ENCODE assay signal across 1 cellular context in the genomic region with DNA sequence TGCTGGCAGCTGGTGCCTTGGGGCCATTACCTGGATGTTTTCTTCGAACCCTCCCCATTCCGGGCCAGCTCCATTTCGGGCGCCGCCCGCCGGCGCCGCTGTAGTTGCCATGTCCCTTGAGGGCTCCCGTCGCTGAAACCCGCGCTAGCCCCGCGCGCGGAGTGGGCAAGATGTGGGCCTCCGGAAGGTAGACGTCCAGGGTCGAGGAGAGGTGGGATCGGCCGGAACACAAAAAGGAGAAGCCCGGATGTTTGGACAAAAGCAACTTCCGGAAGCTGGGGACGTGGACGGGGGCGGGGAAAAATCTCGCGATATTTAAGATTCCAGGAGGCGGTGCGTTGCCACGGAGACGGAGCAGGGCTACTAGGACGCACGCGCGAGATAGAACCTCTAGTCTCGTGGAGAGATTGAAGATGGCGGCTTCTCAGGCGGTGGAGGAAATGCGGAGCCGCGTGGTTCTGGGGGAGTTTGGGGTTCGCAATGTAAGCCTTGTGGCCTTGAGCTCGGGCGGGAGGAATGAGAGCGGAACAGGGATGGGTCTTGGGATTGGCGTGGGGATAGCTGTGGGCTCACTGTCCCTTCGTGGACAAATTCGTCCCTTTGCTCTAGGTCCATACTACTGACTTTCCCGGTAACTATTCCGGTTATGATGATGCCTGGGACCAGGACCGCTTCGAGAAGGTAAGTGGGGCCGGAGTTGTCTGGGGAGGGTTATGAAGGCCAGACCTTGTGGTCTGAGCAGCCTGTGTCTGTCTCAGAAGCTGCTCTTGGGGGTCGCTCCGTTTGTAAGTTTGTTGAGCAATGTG.
A peak's percentile ranks its signal among the peaks of the same experiment; 100 is the strongest.
TF ChIP-seq lines count a peak whose summit lies in the region.

A gene with protein sequence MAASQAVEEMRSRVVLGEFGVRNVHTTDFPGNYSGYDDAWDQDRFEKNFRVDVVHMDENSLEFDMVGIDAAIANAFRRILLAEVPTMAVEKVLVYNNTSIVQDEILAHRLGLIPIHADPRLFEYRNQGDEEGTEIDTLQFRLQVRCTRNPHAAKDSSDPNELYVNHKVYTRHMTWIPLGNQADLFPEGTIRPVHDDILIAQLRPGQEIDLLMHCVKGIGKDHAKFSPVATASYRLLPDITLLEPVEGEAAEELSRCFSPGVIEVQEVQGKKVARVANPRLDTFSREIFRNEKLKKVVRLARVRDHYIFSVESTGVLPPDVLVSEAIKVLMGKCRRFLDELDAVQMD (plus strand): TSS at position 393 of the 806 bp plus-strand sequence. CDS start 21 bp downstream, at position 414.
A gene (minus strand): TSS at position 230 of the 806 bp plus-strand sequence. CDS start 119 bp downstream, at position 111.

TF ChIP-seq in HepG2, 621 proteins besides CTCF, POLR2A, EP300 and RAD21 (continued from another document and continues in another):
- TF ChIP-seq ZNF34 (CRISPR knock-in tag; IDR thresholded peaks at IDR 0.05; ENCODE audit: borderline replicate concordance) (no peak), TRIM24 (CRISPR knock-in tag; IDR thresholded peaks at IDR 0.05) (no peak), SIX4 (CRISPR knock-in tag; IDR thresholded peaks at IDR 0.05) (no peak), SMARCC2 (IDR thresholded peaks at IDR 0.05) (no peak), ZNF550 (CRISPR knock-in tag; IDR thresholded peaks at IDR 0.05; ENCODE audit: borderline replicate concordance) (no peak), ZNF737 (CRISPR knock-in tag; IDR thresholded peaks at IDR 0.05; ENCODE audit: borderline replicate concordance) (no peak), REL (CRISPR knock-in tag; conservative IDR thresholded peaks at IDR 0.05) (peak; percentile 55; the same call in 1 of the 2 replicates), PAWR (CRISPR knock-in tag; IDR thresholded peaks at IDR 0.05; ENCODE audit: borderline replicate concordance) (no peak), MAF1 (CRISPR knock-in tag; IDR thresholded peaks at IDR 0.05; ENCODE audit: borderline replicate concordance) (peak; percentile 62; the same call in 1 of the 2 replicates), NFRKB (IDR thresholded peaks at IDR 0.05) (peak; percentile 62; the same call in 1 of the 2 replicates), AGO2 (optimal IDR thresholded peaks at IDR 0.05; ENCODE audit: low read depth, low read length) (peak; percentile 52), CENPX (CRISPR knock-in tag; IDR thresholded peaks at IDR 0.05) (no peak), ZNF790 (CRISPR knock-in tag; IDR thresholded peaks at IDR 0.05; ENCODE audit: borderline replicate concordance) (peak; percentile 27; the same call in 1 of the 2 replicates), RBFOX2 (IDR thresholded peaks at IDR 0.05; ENCODE audit: low read depth, low read length) (peak; percentile 88), MTF1 (CRISPR knock-in tag; IDR thresholded peaks at IDR 0.05) (no peak), ZNF816 (CRISPR knock-in tag; IDR thresholded peaks at IDR 0.05; ENCODE audit: borderline replicate concordance) (peak; percentile 42; the same call in 1 of the 2 replicates), U2AF2 (IDR thresholded peaks at IDR 0.05; ENCODE audit: low read depth, low read length) (peak; percentile 91; the same call in 1 of the 2 replicates), JUN (CRISPR knock-in tag; IDR thresholded peaks at IDR 0.05) (no peak; the same call in 1 of the 2 replicates), CBX2 (IDR thresholded peaks at IDR 0.05; ENCODE audit: low read depth, low read length) (no peak), CBX2 (CRISPR knock-in tag; IDR thresholded peaks at IDR 0.05; ENCODE audit: low read depth) (no peak), ZNF546 (CRISPR knock-in tag; conservative IDR thresholded peaks at IDR 0.05) (no peak), TBX2 (CRISPR knock-in tag; IDR thresholded peaks at IDR 0.05; ENCODE audit: borderline replicate concordance) (peak; percentile 68; the same call in 1 of the 2 replicates), PITX1 (CRISPR knock-in tag; IDR thresholded peaks at IDR 0.05) (peak; percentile 44; the same call in 1 of the 2 replicates), ZNF446 (CRISPR knock-in tag; IDR thresholded peaks at IDR 0.05) (no peak; the same call in 1 of the 2 replicates), MATR3 (CRISPR knock-in tag; IDR thresholded peaks at IDR 0.05) (no peak), ZFYVE20 (CRISPR knock-in tag; IDR thresholded peaks at IDR 0.05; ENCODE audit: borderline replicate concordance, low read depth) (no peak), PHF20 (CRISPR knock-in tag; IDR thresholded peaks at IDR 0.05) (peak; percentile 94), RXRB (CRISPR knock-in tag; IDR thresholded peaks at IDR 0.05; ENCODE audit: borderline replicate concordance) (peak; percentile 75), ERF (CRISPR knock-in tag; IDR thresholded peaks at IDR 0.05) (peak; percentile 90)
- TF ChIP-seq, protein P1, sequence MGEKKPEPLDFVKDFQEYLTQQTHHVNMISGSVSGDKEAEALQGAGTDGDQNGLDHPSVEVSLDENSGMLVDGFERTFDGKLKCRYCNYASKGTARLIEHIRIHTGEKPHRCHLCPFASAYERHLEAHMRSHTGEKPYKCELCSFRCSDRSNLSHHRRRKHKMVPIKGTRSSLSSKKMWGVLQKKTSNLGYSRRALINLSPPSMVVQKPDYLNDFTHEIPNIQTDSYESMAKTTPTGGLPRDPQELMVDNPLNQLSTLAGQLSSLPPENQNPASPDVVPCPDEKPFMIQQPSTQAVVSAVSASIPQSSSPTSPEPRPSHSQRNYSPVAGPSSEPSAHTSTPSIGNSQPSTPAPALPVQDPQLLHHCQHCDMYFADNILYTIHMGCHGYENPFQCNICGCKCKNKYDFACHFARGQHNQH (CRISPR knock-in tag; IDR thresholded peaks at IDR 0.05) = peak; percentile 96
- TF ChIP-seq, protein P2, sequence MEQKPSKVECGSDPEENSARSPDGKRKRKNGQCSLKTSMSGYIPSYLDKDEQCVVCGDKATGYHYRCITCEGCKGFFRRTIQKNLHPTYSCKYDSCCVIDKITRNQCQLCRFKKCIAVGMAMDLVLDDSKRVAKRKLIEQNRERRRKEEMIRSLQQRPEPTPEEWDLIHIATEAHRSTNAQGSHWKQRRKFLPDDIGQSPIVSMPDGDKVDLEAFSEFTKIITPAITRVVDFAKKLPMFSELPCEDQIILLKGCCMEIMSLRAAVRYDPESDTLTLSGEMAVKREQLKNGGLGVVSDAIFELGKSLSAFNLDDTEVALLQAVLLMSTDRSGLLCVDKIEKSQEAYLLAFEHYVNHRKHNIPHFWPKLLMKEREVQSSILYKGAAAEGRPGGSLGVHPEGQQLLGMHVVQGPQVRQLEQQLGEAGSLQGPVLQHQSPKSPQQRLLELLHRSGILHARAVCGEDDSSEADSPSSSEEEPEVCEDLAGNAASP (CRISPR knock-in tag; IDR thresholded peaks at IDR 0.05; ENCODE audit: borderline replicate concordance) = peak; percentile 69; the same call in 1 of the 2 replicates
- TF ChIP-seq, protein P3, sequence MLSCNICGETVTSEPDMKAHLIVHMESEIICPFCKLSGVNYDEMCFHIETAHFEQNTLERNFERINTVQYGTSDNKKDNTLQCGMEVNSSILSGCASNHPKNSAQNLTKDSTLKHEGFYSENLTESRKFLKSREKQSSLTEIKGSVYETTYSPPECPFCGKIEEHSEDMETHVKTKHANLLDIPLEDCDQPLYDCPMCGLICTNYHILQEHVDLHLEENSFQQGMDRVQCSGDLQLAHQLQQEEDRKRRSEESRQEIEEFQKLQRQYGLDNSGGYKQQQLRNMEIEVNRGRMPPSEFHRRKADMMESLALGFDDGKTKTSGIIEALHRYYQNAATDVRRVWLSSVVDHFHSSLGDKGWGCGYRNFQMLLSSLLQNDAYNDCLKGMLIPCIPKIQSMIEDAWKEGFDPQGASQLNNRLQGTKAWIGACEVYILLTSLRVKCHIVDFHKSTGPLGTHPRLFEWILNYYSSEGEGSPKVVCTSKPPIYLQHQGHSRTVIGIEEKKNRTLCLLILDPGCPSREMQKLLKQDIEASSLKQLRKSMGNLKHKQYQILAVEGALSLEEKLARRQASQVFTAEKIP (CRISPR knock-in tag; IDR thresholded peaks at IDR 0.05; ENCODE audit: borderline replicate concordance) = no peak
- TF ChIP-seq, protein P4, sequence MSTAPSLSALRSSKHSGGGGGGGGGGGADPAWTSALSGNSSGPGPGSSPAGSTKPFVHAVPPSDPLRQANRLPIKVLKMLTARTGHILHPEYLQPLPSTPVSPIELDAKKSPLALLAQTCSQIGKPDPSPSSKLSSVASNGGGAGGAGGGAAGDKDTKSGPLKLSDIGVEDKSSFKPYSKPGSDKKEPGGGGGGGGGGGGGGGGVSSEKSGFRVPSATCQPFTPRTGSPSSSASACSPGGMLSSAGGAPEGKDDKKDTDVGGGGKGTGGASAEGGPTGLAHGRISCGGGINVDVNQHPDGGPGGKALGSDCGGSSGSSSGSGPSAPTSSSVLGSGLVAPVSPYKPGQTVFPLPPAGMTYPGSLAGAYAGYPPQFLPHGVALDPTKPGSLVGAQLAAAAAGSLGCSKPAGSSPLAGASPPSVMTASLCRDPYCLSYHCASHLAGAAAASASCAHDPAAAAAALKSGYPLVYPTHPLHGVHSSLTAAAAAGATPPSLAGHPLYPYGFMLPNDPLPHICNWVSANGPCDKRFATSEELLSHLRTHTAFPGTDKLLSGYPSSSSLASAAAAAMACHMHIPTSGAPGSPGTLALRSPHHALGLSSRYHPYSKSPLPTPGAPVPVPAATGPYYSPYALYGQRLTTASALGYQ (CRISPR knock-in tag; IDR thresholded peaks at IDR 0.05) = no peak; the same call in 1 of the 2 replicates
- TF ChIP-seq, protein P5, sequence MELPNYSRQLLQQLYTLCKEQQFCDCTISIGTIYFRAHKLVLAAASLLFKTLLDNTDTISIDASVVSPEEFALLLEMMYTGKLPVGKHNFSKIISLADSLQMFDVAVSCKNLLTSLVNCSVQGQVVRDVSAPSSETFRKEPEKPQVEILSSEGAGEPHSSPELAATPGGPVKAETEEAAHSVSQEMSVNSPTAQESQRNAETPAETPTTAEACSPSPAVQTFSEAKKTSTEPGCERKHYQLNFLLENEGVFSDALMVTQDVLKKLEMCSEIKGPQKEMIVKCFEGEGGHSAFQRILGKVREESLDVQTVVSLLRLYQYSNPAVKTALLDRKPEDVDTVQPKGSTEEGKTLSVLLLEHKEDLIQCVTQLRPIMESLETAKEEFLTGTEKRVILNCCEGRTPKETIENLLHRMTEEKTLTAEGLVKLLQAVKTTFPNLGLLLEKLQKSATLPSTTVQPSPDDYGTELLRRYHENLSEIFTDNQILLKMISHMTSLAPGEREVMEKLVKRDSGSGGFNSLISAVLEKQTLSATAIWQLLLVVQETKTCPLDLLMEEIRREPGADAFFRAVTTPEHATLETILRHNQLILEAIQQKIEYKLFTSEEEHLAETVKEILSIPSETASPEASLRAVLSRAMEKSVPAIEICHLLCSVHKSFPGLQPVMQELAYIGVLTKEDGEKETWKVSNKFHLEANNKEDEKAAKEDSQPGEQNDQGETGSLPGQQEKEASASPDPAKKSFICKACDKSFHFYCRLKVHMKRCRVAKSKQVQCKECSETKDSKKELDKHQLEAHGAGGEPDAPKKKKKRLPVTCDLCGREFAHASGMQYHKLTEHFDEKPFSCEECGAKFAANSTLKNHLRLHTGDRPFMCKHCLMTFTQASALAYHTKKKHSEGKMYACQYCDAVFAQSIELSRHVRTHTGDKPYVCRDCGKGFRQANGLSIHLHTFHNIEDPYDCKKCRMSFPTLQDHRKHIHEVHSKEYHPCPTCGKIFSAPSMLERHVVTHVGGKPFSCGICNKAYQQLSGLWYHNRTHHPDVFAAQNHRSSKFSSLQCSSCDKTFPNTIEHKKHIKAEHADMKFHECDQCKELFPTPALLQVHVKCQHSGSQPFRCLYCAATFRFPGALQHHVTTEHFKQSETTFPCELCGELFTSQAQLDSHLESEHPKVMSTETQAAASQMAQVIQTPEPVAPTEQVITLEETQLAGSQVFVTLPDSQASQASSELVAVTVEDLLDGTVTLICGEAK (IDR thresholded peaks at IDR 0.05) = peak; percentile 93
- TF ChIP-seq, protein P5 (CRISPR knock-in tag; IDR thresholded peaks at IDR 0.05) = peak; percentile 81
